1 cellular context compared by ENCODE assay signal in genomic region chr19:40714519-40715299, GRCh38.
TF ChIP-seq lines count a peak whose summit lies in the region.

No MANE protein-coding gene starts in this region.

TF ChIP-seq in HepG2, 621 proteins besides CTCF, POLR2A, EP300 and RAD21 (continued from another document):
- peak; percentile 51 for TF ChIP-seq THAP11 (CRISPR knock-in tag; IDR thresholded peaks at IDR 0.05)
- TF ChIP-seq ELF1 (CRISPR knock-in tag; IDR thresholded peaks at IDR 0.05): peak; percentile 91
- 0 out of 2 replicates have a peak, but pooled peaks have one; percentile 51 for TF ChIP-seq ZBTB7A (CRISPR knock-in tag; IDR thresholded peaks at IDR 0.05)
- no peak for TF ChIP-seq ERF (CRISPR knock-in tag; IDR thresholded peaks at IDR 0.05)
- peak; percentile 54 for TF ChIP-seq SAP130 (CRISPR knock-in tag; IDR thresholded peaks at IDR 0.05; ENCODE audit: low read depth)
- no peak for TF ChIP-seq HMG20A (CRISPR knock-in tag; IDR thresholded peaks at IDR 0.05; ENCODE audit: borderline replicate concordance)
- TF ChIP-seq ZNF687 (CRISPR knock-in tag; IDR thresholded peaks at IDR 0.05): peak; percentile 46; the same call in 1 of the 2 replicates
- peak; percentile 47; the same call in 1 of the 2 replicates for TF ChIP-seq SP4 (CRISPR knock-in tag; IDR thresholded peaks at IDR 0.05)
- TF ChIP-seq ZFP91 (CRISPR knock-in tag; IDR thresholded peaks at IDR 0.05; ENCODE audit: borderline replicate concordance): peak; percentile 56; the same call in 1 of the 2 replicates
